Comparison of ENCODE assay signal across 9 cellular contexts in the genomic region with DNA sequence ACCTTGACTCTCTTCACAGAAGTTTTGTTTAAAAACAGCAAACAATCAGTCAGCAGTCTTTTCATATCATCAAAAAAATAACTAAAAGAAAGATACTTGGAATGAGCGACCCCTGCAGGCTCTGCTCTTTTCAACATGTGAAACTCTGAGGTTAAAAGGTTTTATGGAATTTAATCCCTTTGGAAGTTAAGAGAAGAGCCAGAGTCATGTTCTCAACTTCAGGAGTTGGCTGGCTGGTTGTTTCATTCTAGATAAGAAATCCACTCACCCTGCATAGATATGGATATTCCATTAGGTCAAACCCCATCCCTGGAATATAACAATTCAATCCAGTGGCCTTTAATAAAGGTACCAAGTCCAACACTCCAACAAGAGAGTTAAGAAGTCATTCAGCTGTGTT.
A peak's percentile ranks its signal among the peaks of the same experiment; 100 is the strongest.
DNase-seq lines count a peak whose midpoint lies in the region; ATAC-seq and TF ChIP-seq lines count a peak whose summit lies in the region.
"Had no signal": no experiment of that assay in that cellular context is flagged by ENCODE, and none has a peak within 500 bp of the region (broad histone marks: within the 10 kb centered on the region; RNA-seq: fewer than 3 reads in every experiment).

No MANE protein-coding gene starts in this region.

- no peak overlapping the region for H3K4me3 ChIP-seq in cardiac fibroblast (replicated peaks in 1 of 2; ENCODE audit: low read depth in 2 of 2, low read length in 2 of 2)

- peaks cover 0 to 2% (median 0%) of the 10 kb centered on the region in 3 donors for H3K27me3 Mint-ChIP-seq in CD14-positive monocyte (ENCODE audit: low read depth in 3 of 3)

- no peak for ATAC-seq in GM18909 (IDR thresholded peaks at IDR 0.05; ENCODE audit: poor library complexity, unreplicated experiment)
- no peak for ATAC-seq in HG02759 (IDR thresholded peaks at IDR 0.05; ENCODE audit: unreplicated experiment)

- H3K27ac Mint-ChIP-seq in CD14-positive monocyte = peak overlapping the region in 5 of 7 donors; percentile 12 to 70 (median 47)

- H3K36me3 Mint-ChIP-seq in CD14-positive monocyte = peaks cover 0 to 4% of the 10 kb centered on the region in 2 donors

- peak overlapping the region in 1 of 2 donors; percentile 73 for H3K4me3 Mint-ChIP-seq in CD14-positive monocyte

- intact Hi-C loops in CD14-positive monocyte (cut with micrococcal nuclease) = no loop called here

- H3K4me1 Mint-ChIP-seq in CD14-positive monocyte = peaks cover 33% of the 10 kb centered on the region

- peak; percentile 74 for TF ChIP-seq CTCF in CD14-positive monocyte (IDR thresholded peaks at IDR 0.05)
- peak; percentile 59 for TF ChIP-seq CTCF in LNCAP (IDR thresholded peaks at IDR 0.05)
- TF ChIP-seq CTCF in cardiac fibroblast (IDR thresholded peaks at IDR 0.05; ENCODE audit: low read depth, low read length) = peak; percentile 65

- H3K9me3 Mint-ChIP-seq in CD14-positive monocyte = peaks cover 0 to 20% (median 6%) of the 10 kb centered on the region in 7 donors

- DNase-seq in CD14-positive monocyte (ENCODE audit: low spot score) (no peak), cardiac fibroblast (ENCODE audit: low read depth in 2 of 2) (peak; percentile 73 to 79), lung microvascular endothelial cell (ENCODE audit: low read depth in 2 of 2) (peak; percentile 69 to 80), DMS153 treated with DMSO at 0.1 percent for 48 hours (lab: John Stamatoyannopoulos, UW; ENCODE audit: unreplicated experiment) (no peak), amygdala (lab: John Stamatoyannopoulos, UW) (no peak)
- DNase-seq: activated CD4-positive, alpha-beta T cell treated with anti-CD3 and anti-CD28 coated beads for 48 hours had no signal

Comparison
In these comparisons a context has a peak if more than half of its experiments do, and no peak if none do; other contexts are left out.
1. DNase-seq: peak in cardiac fibroblast (2 of 2) and lung microvascular endothelial cell (2 of 2); none in CD14-positive monocyte (single experiment), DMS153 treated with DMSO at 0.1 percent for 48 hours (single experiment) and amygdala (0 of 56).
2. Peak in every context shown above with its lines, with median percentiles within 50 percentile points of each other: CTCF ChIP-seq.